In genomic region chr11:103604310-103604709, GRCh38 we compare ENCODE assay signal across 23 cellular contexts.
DNase-seq lines count a peak whose midpoint lies in the region; ATAC-seq, FAIRE-seq and TF ChIP-seq lines count a peak whose summit lies in the region.
"Had no signal": no experiment of that assay in that cellular context is flagged by ENCODE, and none has a peak within 500 bp of the region (broad histone marks: within the 10 kb centered on the region; RNA-seq: fewer than 3 reads in every experiment).

No MANE protein-coding gene starts in this region.

- no peak overlapping the region for H2BK20ac ChIP-seq in IMR-90 (ENCODE audit: low read depth, low read length)

- H2BK5ac ChIP-seq in IMR-90 (ENCODE audit: low read depth, low read length, poor library complexity, severe bottlenecking), result no peak overlapping the region
- no peak overlapping the region for H2BK5ac ChIP-seq in mesendoderm (ENCODE audit: low read length)

- H3K27me3 ChIP-seq in HepG2 (ENCODE audit: control insufficient read depth in 1 of 2, insufficient read depth in 2 of 2, low read length in 2 of 2) (no peaks in the 10 kb centered on the region), right lobe of liver (no peaks in the 10 kb centered on the region), IMR-90 (ENCODE audit: control insufficient read depth, insufficient read depth, low read length) (no peaks in the 10 kb centered on the region), K562 (ENCODE audit: control insufficient read depth in 2 of 2, insufficient read depth in 2 of 2, low read length in 2 of 2) (no peaks in the 10 kb centered on the region), keratinocyte (ENCODE audit: control insufficient read depth, extremely low read depth, insufficient read depth, low read length) (no peaks in the 10 kb centered on the region), mesendoderm (ENCODE audit: insufficient read depth, low read length, poor library complexity) (no peaks in the 10 kb centered on the region)
- H3K27me3 ChIP-seq: BLaER1 treated with 17β-estradiol and CSF1 and Interleukin-3, amounts not matched to agents 10 nM and 100 nM had no signal

- POLR2A ChIA-PET in HepG2 (lab: Yijun Ruan, JAX), result no interaction called here
- POLR2A ChIA-PET in IMR-90 (lab: Charles Lee; ENCODE audit: unreplicated experiment), result no interaction called here
- POLR2A ChIA-PET in K562 (lab: Yijun Ruan, JAX), result no interaction called here

- no peak overlapping the region for H4K91ac ChIP-seq in IMR-90 (ENCODE audit: insufficient read depth, low read depth, low read length)

- no peak for ATAC-seq in HepG2
- no peak for ATAC-seq in right lobe of liver
- ATAC-seq in IMR-90 (ENCODE audit: low read depth), result no peak
- no peak for ATAC-seq in K562
- no peak for ATAC-seq in HG03175 (IDR thresholded peaks at IDR 0.05; ENCODE audit: unreplicated experiment)
- ATAC-seq: CD8-positive, alpha-beta T cell had no signal

- H3K4me2 ChIP-seq in HepG2 (ENCODE audit: low read depth, low read length) (no peak overlapping the region), IMR-90 (ENCODE audit: low read depth, low read length) (no peak overlapping the region), K562 (ENCODE audit: insufficient read depth, low read length) (no peak overlapping the region), keratinocyte (ENCODE audit: control insufficient read depth, extremely low read depth, insufficient read depth, low read depth, low read length) (no peak overlapping the region), mesendoderm (ENCODE audit: low read length) (no peak overlapping the region)
- H3K4me2 ChIP-seq: BLaER1 treated with 17β-estradiol and CSF1 and Interleukin-3, amounts not matched to agents 10 nM and 100 nM had no signal

- H3K18ac ChIP-seq in IMR-90 (ENCODE audit: low read depth, low read length) (no peak overlapping the region), mesendoderm (ENCODE audit: low read length) (no peak overlapping the region)

- TF ChIP-seq RAD21 in HepG2 (CRISPR knock-in tag; IDR thresholded peaks at IDR 0.05), result no peak
- TF ChIP-seq RAD21 in IMR-90 (IDR thresholded peaks at IDR 0.05; ENCODE audit: low read length), result no peak
- no peak for TF ChIP-seq RAD21 in K562 (CRISPR knock-in tag; conservative IDR thresholded peaks at IDR 0.05 in 1 of 2, IDR thresholded peaks at IDR 0.05 in 1 of 2)

- H3K4me1 ChIP-seq in HepG2 (ENCODE audit: insufficient read depth, low read length), result no peaks in the 10 kb centered on the region
- no peaks in the 10 kb centered on the region for H3K4me1 ChIP-seq in right lobe of liver
- H3K4me1 ChIP-seq in IMR-90 (ENCODE audit: control insufficient read depth, insufficient read depth, low read length), result peaks cover 4% of the 10 kb centered on the region; the same call in 1 of the 2 replicates
- H3K4me1 ChIP-seq in K562 (replicated peaks in 1 of 2; ENCODE audit: control insufficient read depth in 2 of 2, insufficient read depth in 2 of 2, low read length in 2 of 2), result no peaks in the 10 kb centered on the region
- H3K4me1 ChIP-seq in keratinocyte (ENCODE audit: control insufficient read depth, extremely low read depth, insufficient read depth, low read length), result peaks cover 8% of the 10 kb centered on the region
- peaks cover 2% of the 10 kb centered on the region for H3K4me1 ChIP-seq in mesendoderm (ENCODE audit: control insufficient read depth, low read depth, low read length)
- H3K4me1 ChIP-seq: BLaER1 treated with 17β-estradiol and CSF1 and Interleukin-3, amounts not matched to agents 10 nM and 100 nM; Caco-2 had no signal

- no peak for FAIRE-seq in HepG2 (lab: Jason Lieb, UNC)
- FAIRE-seq in K562 (lab: Jason Lieb, UNC), result no peak
- peak; percentile 9 for FAIRE-seq in keratinocyte (lab: Jason Lieb, UNC)
- FAIRE-seq: A204.1, D721Med, G401.6, GM12891, GM19239 had no signal

- no peak for DNase-seq in HepG2 (ENCODE audit: low spot score)
- DNase-seq in right lobe of liver, result no peak
- DNase-seq in IMR-90, result no peak
- no peak for DNase-seq in K562 (ENCODE audit: extremely low read depth in 1 of 4, low spot score in 3 of 4)
- DNase-seq in keratinocyte (ENCODE audit: low read depth, low spot score), result no peak
- DNase-seq in stimulated activated CD4-positive, alpha-beta T cell treated with anti-CD3 and anti-CD28 coated beads, Interleukin-2, amount 100 ng/mL, for 24 hours, result no peak
- no peak for DNase-seq in mesendoderm
- DNase-seq: 8988T; AML-193; Caco-2; Calu3; CD4-positive, alpha-beta T cell; CD8-positive, alpha-beta T cell; DMS79 treated with DMSO at 0.1 percent for 48 hours; GF-D8 had no signal

- CTCF ChIA-PET in HepG2 (lab: Yijun Ruan, JAX; ENCODE audit: low intra/inter-chr PET ratio, low total read pairs) (no interaction called here), IMR-90 (lab: Yijun Ruan, JAX) (interaction anchor here (1.9 kb wide), 1 partner anchor 279 kb away, joined by 6 read pairs; no protein-coding TSS in a partner anchor), K562 (lab: Yijun Ruan, JAX; ENCODE audit: low intra/inter-chr PET ratio) (no interaction called here)

- no peak overlapping the region for H3K23ac ChIP-seq in IMR-90 (ENCODE audit: low read depth, low read length)
- no peak overlapping the region for H3K23ac ChIP-seq in mesendoderm (ENCODE audit: low read length)

- H3K9me3 ChIP-seq in HepG2 (ENCODE audit: low read length) (no peaks in the 10 kb centered on the region), right lobe of liver (no peaks in the 10 kb centered on the region), IMR-90 (ENCODE audit: control insufficient read depth, insufficient read depth, low read length) (no peaks in the 10 kb centered on the region), K562 (replicated peaks; ENCODE audit: control insufficient read depth, insufficient read depth, low read depth, low read length) (no peaks in the 10 kb centered on the region), keratinocyte (ENCODE audit: control insufficient read depth, low read depth, low read length) (no peaks in the 10 kb centered on the region)
- H3K9me3 ChIP-seq: BLaER1 treated with 17β-estradiol and CSF1 and Interleukin-3, amounts not matched to agents 10 nM and 100 nM; Caco-2 had no signal

- no peak overlapping the region for H3K27ac ChIP-seq in HepG2 (ENCODE audit: extremely low read length, insufficient read depth, low read length)
- no peak overlapping the region for H3K27ac ChIP-seq in right lobe of liver
- no peak overlapping the region for H3K27ac ChIP-seq in IMR-90 (ENCODE audit: insufficient read depth, low read length)
- no peak overlapping the region for H3K27ac ChIP-seq in K562 (ENCODE audit: extremely low read depth, low read depth, low read length)
- H3K27ac ChIP-seq in keratinocyte (ENCODE audit: control insufficient read depth, insufficient read depth, low read length), result no peak overlapping the region
- no peak overlapping the region for H3K27ac ChIP-seq in mesendoderm (ENCODE audit: low read depth, low read length)
- H3K27ac ChIP-seq: BLaER1 treated with 17β-estradiol and CSF1 and Interleukin-3, amounts not matched to agents 10 nM and 100 nM; C4-2B had no signal

- no peak overlapping the region for H3K4ac ChIP-seq in IMR-90 (ENCODE audit: low read depth, low read length)
- no peak overlapping the region for H3K4ac ChIP-seq in mesendoderm (ENCODE audit: low read depth, low read length)

- no peak overlapping the region for H2AK9ac ChIP-seq in IMR-90 (replicated peaks; ENCODE audit: low read depth, low read length, poor library complexity)

- H3K9ac ChIP-seq in HepG2 (ENCODE audit: insufficient read depth, low read depth, low read length) (no peak overlapping the region), IMR-90 (ENCODE audit: low read depth, low read length) (no peak overlapping the region), K562 (ENCODE audit: insufficient read depth in 1 of 2, low read depth in 2 of 2, low read length in 2 of 2) (no peak overlapping the region), keratinocyte (ENCODE audit: control insufficient read depth, extremely low read depth, insufficient read depth, low read length) (no peak overlapping the region), mesendoderm (ENCODE audit: low read length) (no peak overlapping the region)
- H3K9ac ChIP-seq: BLaER1 treated with 17β-estradiol and CSF1 and Interleukin-3, amounts not matched to agents 10 nM and 100 nM had no signal

- BruUV-seq in HepG2 (replicated peaks; lab: Mats Ljungman, UMichigan), result no TSS peak
- BruUV-seq in IMR-90 (replicated peaks; lab: Mats Ljungman, UMichigan), result no TSS peak
- BruUV-seq in K562 (replicated peaks; lab: Mats Ljungman, UMichigan), result no TSS peak

- H4K5ac ChIP-seq in IMR-90 (ENCODE audit: low read depth, low read length) (no peak overlapping the region), mesendoderm (ENCODE audit: low read length) (no peak overlapping the region)

- H2BK120ac ChIP-seq in IMR-90 (ENCODE audit: low read depth, low read length), result no peak overlapping the region
- H2BK120ac ChIP-seq in mesendoderm (ENCODE audit: low read depth, low read length), result no peak overlapping the region

- H2AK5ac ChIP-seq in IMR-90 (ENCODE audit: low read depth, low read length), result no peak overlapping the region
- no peak overlapping the region for H2AK5ac ChIP-seq in mesendoderm (ENCODE audit: low read length)

- H3K14ac ChIP-seq in IMR-90 (replicated peaks; ENCODE audit: low read depth, low read length), result no peak overlapping the region

- H3K4me3 ChIP-seq in HepG2 (replicated peaks in 1 of 3; ENCODE audit: insufficient read depth in 1 of 3, low read depth in 2 of 3, low read length in 3 of 3), result no peak overlapping the region
- H3K4me3 ChIP-seq in right lobe of liver, result no peak overlapping the region
- H3K4me3 ChIP-seq in IMR-90 (ENCODE audit: insufficient read depth, low read depth, low read length), result no peak overlapping the region
- H3K4me3 ChIP-seq in K562, result no peak overlapping the region
- H3K4me3 ChIP-seq in keratinocyte (ENCODE audit: control insufficient read depth in 2 of 3, extremely low read depth in 1 of 3, insufficient read depth in 2 of 3, low read depth in 1 of 3, low read length in 3 of 3), result no peak overlapping the region
- H3K4me3 ChIP-seq in mesendoderm (ENCODE audit: low read length), result no peak overlapping the region
- H3K4me3 ChIP-seq: BLaER1 treated with 17β-estradiol and CSF1 and Interleukin-3, amounts not matched to agents 10 nM and 100 nM had no signal

- no peaks in the 10 kb centered on the region for H4K20me1 ChIP-seq in HepG2 (ENCODE audit: insufficient read depth, low read length)
- H4K20me1 ChIP-seq in IMR-90 (ENCODE audit: insufficient read depth, low read length), result no peaks in the 10 kb centered on the region
- H4K20me1 ChIP-seq in K562 (replicated peaks; ENCODE audit: control insufficient read depth, insufficient read depth, low read length), result no peaks in the 10 kb centered on the region
- H4K20me1 ChIP-seq in keratinocyte (ENCODE audit: control insufficient read depth, extremely low read depth, insufficient read depth, low read length), result no peaks in the 10 kb centered on the region
- H4K20me1 ChIP-seq: BLaER1 treated with 17β-estradiol and CSF1 and Interleukin-3, amounts not matched to agents 10 nM and 100 nM had no signal

- no peak overlapping the region for H2BK15ac ChIP-seq in IMR-90 (ENCODE audit: low read depth, low read length)
- H2BK15ac ChIP-seq in mesendoderm (replicated peaks; ENCODE audit: low read depth), result no peak overlapping the region

- no peak overlapping the region for H4K8ac ChIP-seq in IMR-90 (ENCODE audit: low read depth in 2 of 2, low read length in 2 of 2)
- H4K8ac ChIP-seq in mesendoderm (ENCODE audit: low read depth, low read length), result no peak overlapping the region

- H3K36me3 ChIP-seq in HepG2 (replicated peaks in 1 of 2; ENCODE audit: control insufficient read depth in 1 of 2, insufficient read depth in 2 of 2, low read length in 2 of 2), result no peaks in the 10 kb centered on the region
- no peaks in the 10 kb centered on the region for H3K36me3 ChIP-seq in right lobe of liver
- H3K36me3 ChIP-seq in IMR-90 (ENCODE audit: control insufficient read depth, insufficient read depth, low read length), result no peaks in the 10 kb centered on the region
- H3K36me3 ChIP-seq in K562 (ENCODE audit: control insufficient read depth, insufficient read depth, low read length), result no peaks in the 10 kb centered on the region
- H3K36me3 ChIP-seq in keratinocyte (ENCODE audit: control insufficient read depth in 2 of 2, extremely low read depth in 1 of 2, insufficient read depth in 2 of 2, low read length in 2 of 2), result no peaks in the 10 kb centered on the region
- H3K36me3 ChIP-seq in mesendoderm (ENCODE audit: control insufficient read depth, insufficient read depth, low read length), result no peaks in the 10 kb centered on the region
- H3K36me3 ChIP-seq: BLaER1 treated with 17β-estradiol and CSF1 and Interleukin-3, amounts not matched to agents 10 nM and 100 nM had no signal

- H3K9me1 ChIP-seq in IMR-90 (ENCODE audit: insufficient read depth, low read length) (no peaks in the 10 kb centered on the region), K562 (ENCODE audit: control insufficient read depth, insufficient read depth, low read length) (no peaks in the 10 kb centered on the region), keratinocyte (ENCODE audit: control insufficient read depth, extremely low read depth, insufficient read depth, low read length) (no peaks in the 10 kb centered on the region)

- dilution Hi-C loops in IMR-90 (cut with HindIII; ENCODE audit: low sequenced_read_pairs, unreplicated experiment), result no loop called here
- dilution Hi-C loops in keratinocyte (cut with MboI; ENCODE audit: extremely low pct_ligation_motif_present, low sequenced_read_pairs), result no loop called here

- H3K79me2 ChIP-seq in HepG2 (ENCODE audit: insufficient read depth, low read length) (no peaks in the 10 kb centered on the region), K562 (ENCODE audit: control insufficient read depth, insufficient read depth, low read length) (no peaks in the 10 kb centered on the region), keratinocyte (ENCODE audit: control insufficient read depth, insufficient read depth, low read length) (no peaks in the 10 kb centered on the region), mesendoderm (ENCODE audit: control insufficient read depth, insufficient read depth, low read length) (no peaks in the 10 kb centered on the region)

- H3K56ac ChIP-seq in IMR-90 (ENCODE audit: extremely low read depth, insufficient read depth, low read length), result no peak overlapping the region
- no peak overlapping the region for H3K56ac ChIP-seq in mesendoderm (ENCODE audit: low read length)

- WGBS in HepG2 (ENCODE audit: low lambda C conversion rate), result 0% methylated on average over 2 of the region's 2 CpGs
- WGBS in right lobe of liver (ENCODE audit: insufficient coverage, low coverage, low lambda C conversion rate, missing lambda C conversion rate), result 44% methylated on average over 2 of the region's 2 CpGs
- WGBS in IMR-90 (ENCODE audit: extremely low coverage in 2 of 2, insufficient read length in 1 of 2), 2 experiments, result 80% methylated on average over 1 of the region's 2 CpGs; no CpG with 5 or more reads in 1 of the 2 experiments
- WGBS in K562 (ENCODE audit: insufficient coverage, low coverage, missing lambda C conversion rate), result 7% methylated on average over 2 of the region's 2 CpGs
- no CpG with 5 or more reads among the region's 2 CpGs for WGBS in mesendoderm (ENCODE audit: extremely low coverage, insufficient coverage, low lambda C conversion rate)

- in situ Hi-C loops in HepG2 (cut with HindIII; ENCODE audit: extremely low pct_ligation_motif_present, low pct_unique_long_range_greater_than_20kb) (no loop called here), IMR-90 (cut with MboI; ENCODE audit: low sequenced_read_pairs) (no loop called here), K562 (cut with MboI) (no loop called here)

- intact Hi-C loops in HepG2 (cut with micrococcal nuclease; ENCODE audit: unreplicated experiment), result loop anchor here (5.0 kb wide), 1 partner anchor 497 kb away; the partner anchor contains the start of gene DYNC2H1
- intact Hi-C loops in right lobe of liver (cut with DNase I), result no loop called here
- intact Hi-C loops in IMR-90 (cut with micrococcal nuclease), result loop anchor here (5.0 to 10.0 kb wide), 2 partner anchors 320 to 497 kb away; partner anchors contain the start of gene DYNC2H1
- intact Hi-C loops in K562 (cut with micrococcal nuclease), result loop anchor here (5.0 to 10.0 kb wide), 2 partner anchors 570 to 872 kb away; no protein-coding TSS in a partner anchor

- H3K79me1 ChIP-seq in IMR-90 (ENCODE audit: low read depth in 1 of 2, low read length in 2 of 2) (no peaks in the 10 kb centered on the region), mesendoderm (ENCODE audit: low read length) (no peaks in the 10 kb centered on the region)

- TF ChIP-seq EP300 in HepG2 (IDR thresholded peaks at IDR 0.05; ENCODE audit: low read depth in 2 of 2, low read length in 2 of 2), result no peak
- no peak for TF ChIP-seq EP300 in HepG2 (CRISPR knock-in tag; IDR thresholded peaks at IDR 0.05; ENCODE audit: borderline replicate concordance)
- TF ChIP-seq EP300 in K562 (IDR thresholded peaks at IDR 0.05; ENCODE audit: low read length), result no peak

- TF ChIP-seq CTCF in HepG2 (CRISPR knock-in tag; IDR thresholded peaks at IDR 0.05), result no peak
- no peak for TF ChIP-seq CTCF in right lobe of liver (IDR thresholded peaks at IDR 0.05)
- TF ChIP-seq CTCF in IMR-90 (conservative IDR thresholded peaks at IDR 0.05; ENCODE audit: low read depth, low read length), result no peak
- TF ChIP-seq CTCF in K562 (IDR thresholded peaks at IDR 0.05 in 2 of 3, conservative IDR thresholded peaks at IDR 0.05 in 1 of 3; ENCODE audit: insufficient read depth in 2 of 3, low read depth in 1 of 3, low read length in 3 of 3), result no peak
- no peak for TF ChIP-seq CTCF in keratinocyte (optimal IDR thresholded peaks at IDR 0.05 in 1 of 3, IDR thresholded peaks at IDR 0.05 in 1 of 3, conservative IDR thresholded peaks at IDR 0.05 in 1 of 3; ENCODE audit: extremely low read depth in 1 of 3, insufficient read depth in 2 of 3, low read length in 3 of 3)

- H2AFZ ChIP-seq in HepG2 (ENCODE audit: low read length), result no peak overlapping the region
- no peak overlapping the region for H2AFZ ChIP-seq in IMR-90 (replicated peaks; ENCODE audit: low read length, poor library complexity)
- H2AFZ ChIP-seq in K562 (ENCODE audit: low read depth, low read length), result no peak overlapping the region
- H2AFZ ChIP-seq in keratinocyte (ENCODE audit: control insufficient read depth, low read length), result no peak overlapping the region

- no peak for TF ChIP-seq POLR2A in HepG2 (IDR thresholded peaks at IDR 0.05; ENCODE audit: insufficient read depth in 1 of 2, low read depth in 2 of 2, low read length in 2 of 2)
- TF ChIP-seq POLR2A in right lobe of liver (IDR thresholded peaks at IDR 0.05), result no peak
- TF ChIP-seq POLR2A in IMR-90 (IDR thresholded peaks at IDR 0.05; ENCODE audit: low read depth, low read length), result no peak
- TF ChIP-seq POLR2A in K562 (conservative IDR thresholded peaks at IDR 0.05), result no peak

Comparison
In these comparisons a context has a peak if more than half of its experiments do, and no peak if none do; other contexts are left out.
1. intact Hi-C loops: an anchor here in HepG2 (5.0 kb wide), IMR-90 (5.0 to 10.0 kb wide) and K562 (5.0 to 10.0 kb wide); none called in right lobe of liver.
2. Of the 241 proteins assayed by ChIP-seq in both HepG2 and K562: peak only in HepG2: none; only in K562: none; in both: CEBPB; in neither: 239; mixed calls (peak in some experiments, not most) for 1.